18 cellular contexts compared by ENCODE assay signal in the genomic region with DNA sequence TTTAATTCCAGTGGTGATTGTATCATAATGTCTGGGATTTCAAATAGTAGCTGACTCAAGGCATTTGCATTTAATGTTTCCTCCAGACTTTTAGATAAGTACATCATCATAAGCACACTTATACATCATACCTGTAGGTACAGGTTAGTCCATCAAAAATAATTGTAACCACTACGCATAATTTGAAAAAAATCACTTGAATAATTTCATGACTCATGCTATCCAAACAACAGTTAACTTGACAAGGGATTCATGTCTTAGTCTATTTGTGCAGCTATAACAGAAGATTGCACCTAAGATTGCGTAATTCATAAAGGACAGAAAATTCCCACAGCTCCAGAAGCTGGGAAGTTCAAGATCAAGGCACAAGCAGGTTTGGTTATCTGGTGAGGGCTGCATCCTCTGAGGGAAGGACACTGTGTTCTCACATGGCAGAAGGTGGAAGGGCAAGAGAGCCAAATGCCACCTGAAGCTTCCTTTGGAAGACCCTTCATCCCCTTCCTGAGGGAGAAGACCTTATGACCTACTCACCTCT.
DNase-seq lines count a peak whose midpoint lies in the region; TF ChIP-seq lines count a peak whose summit lies in the region.
"Had no signal": no experiment of that assay in that cellular context is flagged by ENCODE, and none has a peak within 500 bp of the region (broad histone marks: within the 10 kb centered on the region; RNA-seq: fewer than 3 reads in every experiment).

No MANE protein-coding gene starts in this region.

- no peaks in the 10 kb centered on the region for H3K27me3 Mint-ChIP-seq in MCF 10A (ENCODE audit: insufficient read depth, unreplicated experiment)
- H3K27me3 Mint-ChIP-seq in activated CD4-positive, alpha-beta T cell treated with anti-CD3 and anti-CD28 coated beads, Interleukin-2, amount 10 ng/mL, durations not matched to agents 7 days and 5 days, result no peaks in the 10 kb centered on the region
- H3K27me3 Mint-ChIP-seq: CD8-positive, alpha-beta memory T cell had no signal

- no peak for TF ChIP-seq CTCF in MCF 10A (IDR thresholded peaks at IDR 0.05; ENCODE audit: unreplicated experiment)
- TF ChIP-seq CTCF in mammary epithelial cell (conservative IDR thresholded peaks at IDR 0.05 in 1 of 2, IDR thresholded peaks at IDR 0.05 in 1 of 2; ENCODE audit: extremely low read depth in 1 of 2, insufficient read depth in 1 of 2, low read depth in 1 of 2, low read length in 2 of 2), result no peak
- TF ChIP-seq CTCF in epithelial cell of esophagus (IDR thresholded peaks at IDR 0.05; ENCODE audit: insufficient read depth, low read depth, low read length, missing control alignments), result no peak

- no TSS peak for BruUV-seq in MCF 10A (replicated peaks; lab: Mats Ljungman, UMichigan)
- BruUV-seq in mammary epithelial cell (replicated peaks; lab: Mats Ljungman, UMichigan), result no TSS peak

- H3K9me3 Mint-ChIP-seq in MCF 10A (ENCODE audit: unreplicated experiment), result peaks cover 28% of the 10 kb centered on the region
- H3K9me3 Mint-ChIP-seq in activated CD4-positive, alpha-beta T cell treated with anti-CD3 and anti-CD28 coated beads, Interleukin-2, amount 10 ng/mL, durations not matched to agents 7 days and 5 days, result peaks cover 11% of the 10 kb centered on the region

- no peak overlapping the region for H2AFZ ChIP-seq in mammary epithelial cell (ENCODE audit: low read depth, low read length)

- dilution Hi-C loops in mammary epithelial cell (cut with HindIII; ENCODE audit: low sequenced_read_pairs), result no loop called here

- H3K9me3 ChIP-seq in mammary epithelial cell (replicated peaks; ENCODE audit: insufficient read depth, low read length), result no peaks in the 10 kb centered on the region
- H3K9me3 ChIP-seq: HAP-1 had no signal

- H4K20me1 ChIP-seq in mammary epithelial cell (ENCODE audit: insufficient read depth, low read length), result no peaks in the 10 kb centered on the region
- H4K20me1 ChIP-seq: BLaER1 had no signal

- no peak overlapping the region for H3K4me2 ChIP-seq in mammary epithelial cell (ENCODE audit: insufficient read depth, low read depth, low read length)
- H3K4me2 ChIP-seq: BLaER1 had no signal

- TF ChIP-seq EP300 in Ishikawa (IDR thresholded peaks at IDR 0.05; ENCODE audit: borderline replicate concordance), result no peak

- 73% methylated on average over 2 of the region's 2 CpGs for WGBS in mammary epithelial cell (ENCODE audit: low coverage, missing lambda C conversion rate)

- no peak overlapping the region for H3K9ac ChIP-seq in mammary epithelial cell (ENCODE audit: insufficient read depth, low read length)
- H3K9ac ChIP-seq: BLaER1 had no signal

- H3K36me3 Mint-ChIP-seq in MCF 10A (ENCODE audit: insufficient read depth, unreplicated experiment), result no peaks in the 10 kb centered on the region
- no peaks in the 10 kb centered on the region for H3K36me3 Mint-ChIP-seq in activated CD4-positive, alpha-beta T cell treated with anti-CD3 and anti-CD28 coated beads, Interleukin-2, amount 10 ng/mL, durations not matched to agents 7 days and 5 days (ENCODE audit: low read depth)
- H3K36me3 Mint-ChIP-seq: CD8-positive, alpha-beta memory T cell had no signal

- intact Hi-C loops in MCF 10A (cut with micrococcal nuclease), result no loop called here
- intact Hi-C loops in mammary epithelial cell (cut with micrococcal nuclease), result no loop called here

- no peaks in the 10 kb centered on the region for H3K36me3 ChIP-seq in mammary epithelial cell (ENCODE audit: insufficient read depth, low read length)
- H3K36me3 ChIP-seq: BLaER1, HAP-1 had no signal

- POLR2A ChIA-PET in MCF 10A (lab: Yijun Ruan, JAX), result interaction anchor here (0.6 kb wide), 2 partner anchors 413 to 1062 kb away, joined by 3 read pairs; no protein-coding TSS in a partner anchor
- POLR2A ChIA-PET in activated CD4-positive, alpha-beta T cell treated with anti-CD3 and anti-CD28 coated beads, Interleukin-2, amount 10 ng/mL, durations not matched to agents 7 days and 5 days (lab: Charles Lee), result interaction anchor here (0.6 kb wide), 1 partner anchor 401 kb away, joined by 4 read pairs; no protein-coding TSS in a partner anchor

- DNase-seq in MCF 10A (ENCODE audit: unreplicated experiment) (peak; percentile 44), mammary epithelial cell (no peak), epithelial cell of esophagus (ENCODE audit: low read depth) (peak; percentile 68), COLO668 (lab: John Stamatoyannopoulos, UW; ENCODE audit: unreplicated experiment) (no peak)
- DNase-seq in activated CD8-positive, alpha-beta memory T cell treated with anti-CD3 and anti-CD28 coated beads for 24 hours, result no peak
- no peak for DNase-seq in activated CD4-positive, alpha-beta T cell treated with anti-CD3 and anti-CD28 coated beads, Interleukin-2, amount 10 ng/mL, durations not matched to agents 7 days and 5 days
- DNase-seq: AML-193; CD8-positive, alpha-beta memory T cell; DMS 273 treated with DMSO at 0.1 percent for 48 hours; DMS79 treated with DMSO at 0.1 percent for 48 hours; EL; GOT3; HFFc6; KBM-7 had no signal

- in situ Hi-C loops in mammary epithelial cell (cut with MboI; ENCODE audit: low sequenced_read_pairs in 2 of 2), result no loop called here

- H3K27me3 ChIP-seq in mammary epithelial cell (ENCODE audit: insufficient read depth, low read length), result no peaks in the 10 kb centered on the region
- H3K27me3 ChIP-seq: BLaER1 had no signal

- H3K79me2 ChIP-seq in mammary epithelial cell (ENCODE audit: insufficient read depth, low read length), result no peaks in the 10 kb centered on the region

- no peaks in the 10 kb centered on the region for H3K4me1 ChIP-seq in mammary epithelial cell (ENCODE audit: insufficient read depth, low read length)
- H3K4me1 ChIP-seq: BLaER1, HAP-1 had no signal

- CTCF ChIA-PET in MCF 10A (lab: Yijun Ruan, JAX), result interaction anchor here (0.6 kb wide), 1 partner anchor 13 kb away, joined by 3 read pairs; no protein-coding TSS in a partner anchor
- CTCF ChIA-PET in mammary epithelial cell (lab: Charles Lee; ENCODE audit: low non-redundant PET), result no interaction called here
- CTCF ChIA-PET in activated CD4-positive, alpha-beta T cell treated with anti-CD3 and anti-CD28 coated beads, Interleukin-2, amount 10 ng/mL, durations not matched to agents 7 days and 5 days (lab: Charles Lee), result no interaction called here

- H3K4me1 Mint-ChIP-seq in MCF 10A (ENCODE audit: insufficient read depth, unreplicated experiment), result no peaks in the 10 kb centered on the region
- no peaks in the 10 kb centered on the region for H3K4me1 Mint-ChIP-seq in activated CD4-positive, alpha-beta T cell treated with anti-CD3 and anti-CD28 coated beads, Interleukin-2, amount 10 ng/mL, durations not matched to agents 7 days and 5 days
- H3K4me1 Mint-ChIP-seq: CD8-positive, alpha-beta memory T cell had no signal

- no peak overlapping the region for H3K27ac ChIP-seq in mammary epithelial cell (ENCODE audit: insufficient read depth, low read depth, low read length)
- H3K27ac ChIP-seq: 22Rv1, BLaER1 had no signal

- H3K4me3 ChIP-seq in mammary epithelial cell (replicated peaks in 1 of 3; ENCODE audit: insufficient read depth in 1 of 3, low read depth in 2 of 3, low read length in 3 of 3) (no peak overlapping the region), epithelial cell of esophagus (ENCODE audit: low read length) (no peak overlapping the region)
- H3K4me3 ChIP-seq: BLaER1, HAP-1 had no signal

- H3K4me3 Mint-ChIP-seq in MCF 10A (ENCODE audit: unreplicated experiment), result no peak overlapping the region
- no peak overlapping the region for H3K4me3 Mint-ChIP-seq in activated CD4-positive, alpha-beta T cell treated with anti-CD3 and anti-CD28 coated beads, Interleukin-2, amount 10 ng/mL, durations not matched to agents 7 days and 5 days
- H3K4me3 Mint-ChIP-seq: CD8-positive, alpha-beta memory T cell; HFFc6 had no signal

- TF ChIP-seq RAD21 in Ishikawa (IDR thresholded peaks at IDR 0.05; ENCODE audit: low read depth), result no peak

- no peak overlapping the region for H3K27ac Mint-ChIP-seq in MCF 10A (ENCODE audit: low read depth, unreplicated experiment)
- H3K27ac Mint-ChIP-seq in activated CD4-positive, alpha-beta T cell treated with anti-CD3 and anti-CD28 coated beads, Interleukin-2, amount 10 ng/mL, durations not matched to agents 7 days and 5 days, result no peak overlapping the region
- H3K27ac Mint-ChIP-seq: CD8-positive, alpha-beta memory T cell; HFFc6 had no signal

TF ChIP-seq in Ishikawa, 13 proteins besides CTCF, POLR2A, EP300 and RAD21:
- TF ChIP-seq NFIC (IDR thresholded peaks at IDR 0.05), result no peak
- peak; percentile 74 for TF ChIP-seq CEBPB (IDR thresholded peaks at IDR 0.05)

Comparison
In these comparisons a context has a peak if more than half of its experiments do, and no peak if none do; other contexts are left out.
1. DNase-seq: peak in MCF 10A (single experiment) and epithelial cell of esophagus (single experiment); none in mammary epithelial cell (single experiment), COLO668 (single experiment), activated CD8-positive, alpha-beta memory T cell treated with anti-CD3 and anti-CD28 coated beads for 24 hours (single experiment) and activated CD4-positive, alpha-beta T cell treated with anti-CD3 and anti-CD28 coated beads, Interleukin-2, amount 10 ng/mL, durations not matched to agents 7 days and 5 days (single experiment).